In the genomic region with DNA sequence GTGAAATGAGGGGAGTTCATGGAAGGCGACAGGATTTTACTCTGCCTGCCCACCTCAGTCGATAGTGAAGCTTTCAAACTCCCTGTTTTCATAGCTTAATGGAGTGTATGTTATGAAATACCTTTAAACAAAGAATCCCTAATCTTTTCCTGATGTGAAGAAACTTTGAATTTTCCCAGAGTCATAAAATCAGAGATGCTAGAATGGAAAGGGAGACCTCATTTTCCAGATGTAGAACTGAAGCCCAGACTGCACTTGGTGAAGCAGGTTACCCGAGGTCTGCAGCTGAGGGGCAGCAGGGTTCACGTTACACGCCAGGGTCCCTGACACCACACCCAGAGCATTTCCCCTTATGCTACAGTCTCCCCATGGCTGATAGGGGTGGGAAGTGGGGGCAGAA, we compare ENCODE assay signal across 17 cellular contexts.
"Had no signal": no experiment of that assay in that cellular context is flagged by ENCODE, and none has a peak within 500 bp of the region (broad histone marks: within the 10 kb centered on the region; RNA-seq: fewer than 3 reads in every experiment).

No MANE protein-coding gene starts in this region.

- H3K27ac Mint-ChIP-seq: activated T-helper 17 cell treated with anti-CD3 and anti-CD28 coated beads, Interleukin-2, amount 50 U/mL, for 72 hours; natural killer cell treated with Interleukin-12 subunit alpha and Interleukin-12 subunit beta and Interleukin-15 and Interleukin-18, amount 100 ng/mL, for 72 hours had no signal

- H3K4me3 ChIP-seq: pancreas, SK-N-MC had no signal

- H3K27ac ChIP-seq: brain microvascular endothelial cell, pancreas, SK-N-MC had no signal

- H3K9me3 Mint-ChIP-seq: activated T-helper 17 cell treated with anti-CD3 and anti-CD28 coated beads, Interleukin-2, amount 50 U/mL, for 72 hours; natural killer cell treated with Interleukin-12 subunit alpha and Interleukin-12 subunit beta and Interleukin-15 and Interleukin-18, amount 100 ng/mL, for 72 hours had no signal

- H3K27me3 ChIP-seq: brain microvascular endothelial cell, pancreas had no signal

- H3K36me3 ChIP-seq: brain microvascular endothelial cell, pancreas had no signal

- H3K4me3 Mint-ChIP-seq: activated T-helper 17 cell treated with anti-CD3 and anti-CD28 coated beads, Interleukin-2, amount 50 U/mL, for 72 hours; natural killer cell treated with Interleukin-12 subunit alpha and Interleukin-12 subunit beta and Interleukin-15 and Interleukin-18, amount 100 ng/mL, for 72 hours had no signal

- H3K4me1 Mint-ChIP-seq: activated T-helper 17 cell treated with anti-CD3 and anti-CD28 coated beads, Interleukin-2, amount 50 U/mL, for 72 hours had no signal

- DNase-seq: activated CD4-positive, alpha-beta T cell treated with anti-CD3 and anti-CD28 coated beads, Interleukin-2, amount 50 U/mL, for 1 hour; activated naive CD4-positive, alpha-beta T cell treated with anti-CD3 and anti-CD28 coated beads, Interleukin-2, amount 50 U/mL, for 16 hours; activated T-cell treated with anti-CD3 and anti-CD28 coated beads for 4 hours; amniotic stem cell; brain microvascular endothelial cell; cerebellar nuclear complex; dermis blood vessel endothelial cell; glutamatergic neuron; left colon; mammary epithelial cell; pancreas; retina; T-helper 2 cell had no signal

- H3K36me3 Mint-ChIP-seq: natural killer cell treated with Interleukin-12 subunit alpha and Interleukin-12 subunit beta and Interleukin-15 and Interleukin-18, amount 100 ng/mL, for 72 hours had no signal

- H3K9me3 ChIP-seq: pancreas had no signal

- H3K27me3 Mint-ChIP-seq: activated T-helper 17 cell treated with anti-CD3 and anti-CD28 coated beads, Interleukin-2, amount 50 U/mL, for 72 hours; natural killer cell treated with Interleukin-12 subunit alpha and Interleukin-12 subunit beta and Interleukin-15 and Interleukin-18, amount 100 ng/mL, for 72 hours had no signal

- FAIRE-seq: pancreas, TTC549 had no signal
